ENCODE assay signal across 19 cellular contexts in genomic region chr1:40094481-40095110, GRCh38. TPM values are rescaled to one million over a fixed set of nuclear protein-coding genes. Genes with fewer than 3 reads are reported as not detected.
A peak's percentile ranks its signal among the peaks of the same experiment; 100 is the strongest.
DNase-seq lines count a peak whose midpoint lies in the region; ATAC-seq and TF ChIP-seq lines count a peak whose summit lies in the region.
"Had no signal": no experiment of that assay in that cellular context is flagged by ENCODE, and none has a peak within 500 bp of the region (broad histone marks: within the 10 kb centered on the region; RNA-seq: fewer than 3 reads in every experiment).

No MANE protein-coding gene starts in this region.

- peak overlapping the region in 4 of 11 experiments; percentile 33 to 68 (median 57); a peak in 7 of 22 replicates for H3K9ac ChIP-seq in BLaER1 treated with 17β-estradiol and CSF1 and Interleukin-3, amounts not matched to agents 10 nM and 100 nM
- H3K9ac ChIP-seq in neuronal stem cell (ENCODE audit: low read depth, low read length, poor library complexity): no peak overlapping the region

- H3K4me1 ChIP-seq in BLaER1 treated with 17β-estradiol and CSF1 and Interleukin-3, amounts not matched to agents 10 nM and 100 nM: peaks cover 34 to 56% (median 36%) of the 10 kb centered on the region in 10 experiments
- H3K4me1 ChIP-seq in muscle layer of duodenum (ENCODE audit: control insufficient read depth in 1 of 2, insufficient read depth in 2 of 2, low read length in 2 of 2) (peaks cover 0 to 11% of the 10 kb centered on the region in 2 donors), neuronal stem cell (ENCODE audit: control insufficient read depth in 2 of 2, insufficient read depth in 1 of 2, low read depth in 1 of 2, low read length in 2 of 2) (peaks cover 6 to 8% of the 10 kb centered on the region in 2 donors)
- H3K4me1 ChIP-seq: breast epithelium had no signal

- H4K91ac ChIP-seq in neuronal stem cell (ENCODE audit: low read depth, low read length, poor library complexity): no peak overlapping the region

- H3K27me3 Mint-ChIP-seq in T-helper 17 cell (no peaks in the 10 kb centered on the region), natural killer cell (ENCODE audit: low read depth in 2 of 2) (no peaks in the 10 kb centered on the region)
- H3K27me3 Mint-ChIP-seq: activated B cell treated with CpG ODN at 0.5 μM for 24 hours had no signal

- H2BK12ac ChIP-seq in neuronal stem cell (ENCODE audit: low read length): no peak overlapping the region

- H3K9me3 ChIP-seq in BLaER1 treated with 17β-estradiol and CSF1 and Interleukin-3, amounts not matched to agents 10 nM and 100 nM (replicated peaks in 1 of 11): peaks cover 0 to 4% (median 0%) of the 10 kb centered on the region in 11 experiments; a peak in 1 of 22 replicates
- no peaks in the 10 kb centered on the region for H3K9me3 ChIP-seq in T-helper 17 cell (ENCODE audit: control insufficient read depth, low read length, poor library complexity, severe bottlenecking)
- H3K9me3 ChIP-seq in muscle layer of duodenum (ENCODE audit: control insufficient read depth in 1 of 2, low read length in 2 of 2): no peaks in the 10 kb centered on the region
- H3K9me3 ChIP-seq in neuronal stem cell (replicated peaks in 1 of 2; ENCODE audit: control insufficient read depth in 2 of 2, insufficient read depth in 1 of 2, low read depth in 1 of 2, low read length in 2 of 2): no peaks in the 10 kb centered on the region
- H3K9me3 ChIP-seq: breast epithelium had no signal

- H3K4ac ChIP-seq in neuronal stem cell (ENCODE audit: low read length): no peak overlapping the region

- peaks cover 13% of the 10 kb centered on the region for H3K36me3 Mint-ChIP-seq in T-helper 17 cell (ENCODE audit: low read depth)
- no peaks in the 10 kb centered on the region for H3K36me3 Mint-ChIP-seq in natural killer cell

- H3K36me3 ChIP-seq in BLaER1 treated with 17β-estradiol and CSF1 and Interleukin-3, amounts not matched to agents 10 nM and 100 nM: peaks cover 27 to 46% (median 35%) of the 10 kb centered on the region in 11 experiments
- peaks cover 22 to 25% of the 10 kb centered on the region in 2 donors for H3K36me3 ChIP-seq in muscle layer of duodenum (ENCODE audit: control insufficient read depth in 1 of 2, insufficient read depth in 2 of 2, low read length in 2 of 2)
- H3K36me3 ChIP-seq in neuronal stem cell (replicated peaks in 1 of 2; ENCODE audit: control insufficient read depth in 2 of 2, insufficient read depth in 2 of 2, low read length in 2 of 2): peaks cover 9 to 48% of the 10 kb centered on the region in 2 donors
- H3K36me3 ChIP-seq: breast epithelium had no signal

- H3K4me1 Mint-ChIP-seq in T-helper 17 cell (peaks cover 30% of the 10 kb centered on the region), natural killer cell (peaks cover 19 to 25% of the 10 kb centered on the region in 2 donors)

- no peak overlapping the region for H2AK5ac ChIP-seq in neuronal stem cell (ENCODE audit: low read depth, low read length)

- no peak overlapping the region for H3K23ac ChIP-seq in neuronal stem cell (ENCODE audit: low read depth, low read length, poor library complexity)

- H3K4me3 Mint-ChIP-seq in T-helper 17 cell (no peak overlapping the region), natural killer cell (no peak overlapping the region)
- H3K4me3 Mint-ChIP-seq: activated B cell treated with CpG ODN at 0.5 μM for 24 hours; activated naive CD8-positive, alpha-beta T cell treated with anti-CD3 and anti-CD28 coated beads, Interleukin-2, amount 50 U/mL, for 24 hours had no signal

- no peak overlapping the region for H3K14ac ChIP-seq in neuronal stem cell (ENCODE audit: low read length)

- no peak for TF ChIP-seq CTCF in natural killer cell (IDR thresholded peaks at IDR 0.05)

- peak overlapping the region; percentile 28 to 99 (median 85); a peak in 21 of 22 replicates for H3K4me2 ChIP-seq in BLaER1 treated with 17β-estradiol and CSF1 and Interleukin-3, amounts not matched to agents 10 nM and 100 nM
- no peak overlapping the region for H3K4me2 ChIP-seq in neuronal stem cell (ENCODE audit: insufficient read depth, low read length, poor library complexity, severe bottlenecking)

- no peak overlapping the region for H4K8ac ChIP-seq in neuronal stem cell (ENCODE audit: low read depth, low read length)

- peak overlapping the region in 6 of 11 experiments; percentile 11 to 75 (median 56); a peak in 12 of 22 replicates for H3K27ac ChIP-seq in BLaER1 treated with 17β-estradiol and CSF1 and Interleukin-3, amounts not matched to agents 10 nM and 100 nM
- H3K27ac ChIP-seq in muscle layer of duodenum (ENCODE audit: low read length): peak overlapping the region; percentile 29
- H3K27ac ChIP-seq in neuronal stem cell (replicated peaks; ENCODE audit: low read length): no peak overlapping the region

- no peak overlapping the region for H3K18ac ChIP-seq in neuronal stem cell (ENCODE audit: low read length)

- no peak overlapping the region for H2BK5ac ChIP-seq in neuronal stem cell (ENCODE audit: low read length)

- H3K4me3 ChIP-seq in BLaER1 treated with 17β-estradiol and CSF1 and Interleukin-3, amounts not matched to agents 10 nM and 100 nM: peak overlapping the region in 4 of 10 experiments; percentile 28 to 70 (median 46); a peak in 7 of 20 replicates
- H3K4me3 ChIP-seq in muscle layer of duodenum (ENCODE audit: low read depth in 1 of 2, low read length in 2 of 2) (no peak overlapping the region), neuronal stem cell (ENCODE audit: low read length in 2 of 2) (no peak overlapping the region)
- H3K4me3 ChIP-seq: breast epithelium had no signal

- no peaks in the 10 kb centered on the region for H3K9me3 Mint-ChIP-seq in natural killer cell
- H3K9me3 Mint-ChIP-seq: activated B cell treated with CpG ODN at 0.5 μM for 24 hours; activated naive CD8-positive, alpha-beta T cell treated with anti-CD3 and anti-CD28 coated beads, Interleukin-2, amount 50 U/mL, for 24 hours; activated T-helper 1 cell treated with anti-CD3 and anti-CD28 coated beads, Interleukin-12 subunit alpha, Interleukin-12 subunit beta, Interleukin-2, Interleukin-4 antibody, amounts not matched to agents 30 ng/mL and 10 ng/mL and 1 ng/mL, durations not matched to agents 14 hours and 24 hours and 36 hours had no signal

- H3K79me1 ChIP-seq in neuronal stem cell (ENCODE audit: low read depth, low read length): no peaks in the 10 kb centered on the region

- H4K20me1 ChIP-seq in BLaER1 treated with 17β-estradiol and CSF1 and Interleukin-3, amounts not matched to agents 10 nM and 100 nM: peaks cover 0 to 9% (median 0%) of the 10 kb centered on the region in 11 experiments; a peak in 2 of 22 replicates

- intact Hi-C loops in natural killer cell (cut with micrococcal nuclease): no loop called here

- no peak overlapping the region for H2BK120ac ChIP-seq in neuronal stem cell (ENCODE audit: low read depth, low read length)

- no peak for ATAC-seq in T-helper 17 cell
- ATAC-seq in HG03280 (IDR thresholded peaks at IDR 0.05; ENCODE audit: unreplicated experiment): no peak
- no peak for ATAC-seq in natural killer cell
- ATAC-seq: activated naive CD8-positive, alpha-beta T cell treated with anti-CD3 and anti-CD28 coated beads, Interleukin-2, amount 50 U/mL, for 24 hours; HCT116; right cardiac atrium; Right ventricle myocardium inferior; stimulated activated naive CD8-positive, alpha-beta T cell treated with anti-CD3 and anti-CD28 coated beads, Interleukin-15, Interleukin-2, amounts not matched to agents 100 U/mL and 50 U/mL, for 24 hours had no signal

- no peak overlapping the region for H2AFZ ChIP-seq in neuronal stem cell (ENCODE audit: low read length)

- WGBS in neuronal stem cell (ENCODE audit: extremely low coverage in 2 of 2, insufficient read length in 2 of 2, insufficient replicate concordance in 1 of 2), 2 donors: no CpG with 5 or more reads among the region's 4 CpGs

- H3K27ac Mint-ChIP-seq in T-helper 17 cell: peak overlapping the region; percentile 97
- H3K27ac Mint-ChIP-seq in natural killer cell: peak overlapping the region in 1 of 2 donors; percentile 5
- H3K27ac Mint-ChIP-seq: activated B cell treated with CpG ODN at 0.5 μM for 24 hours; activated naive CD8-positive, alpha-beta T cell treated with anti-CD3 and anti-CD28 coated beads, Interleukin-2, amount 50 U/mL, for 24 hours; activated T-helper 1 cell treated with anti-CD3 and anti-CD28 coated beads, Interleukin-12 subunit alpha, Interleukin-12 subunit beta, Interleukin-2, Interleukin-4 antibody, amounts not matched to agents 30 ng/mL and 10 ng/mL and 1 ng/mL, durations not matched to agents 14 hours and 24 hours and 36 hours had no signal

- no peak overlapping the region for H2BK15ac ChIP-seq in neuronal stem cell (ENCODE audit: low read length)

- no peaks in the 10 kb centered on the region for H3K27me3 ChIP-seq in BLaER1 treated with 17β-estradiol and CSF1 and Interleukin-3, amounts not matched to agents 10 nM and 100 nM
- no peaks in the 10 kb centered on the region for H3K27me3 ChIP-seq in muscle layer of duodenum (ENCODE audit: low read depth, low read length)
- H3K27me3 ChIP-seq in neuronal stem cell (ENCODE audit: control insufficient read depth in 3 of 3, insufficient read depth in 3 of 3, low read depth in 1 of 3, low read length in 3 of 3): no peaks in the 10 kb centered on the region
- H3K27me3 ChIP-seq: breast epithelium had no signal

- DNase-seq in ELF-1 (ENCODE audit: low read depth, low spot score) (peak; percentile 51), T-helper 17 cell (no peak), neuronal stem cell (ENCODE audit: low spot score) (no peak), natural killer cell (no peak)
- DNase-seq: activated B cell treated with CpG ODN at 0.5 μM for 24 hours; activated naive CD8-positive, alpha-beta T cell treated with anti-CD3 and anti-CD28 coated beads, Interleukin-2, amount 50 U/mL, for 24 hours; NCI-H1694 treated with DMSO at 0.1 percent for 48 hours; NCI-H446 treated with DMSO at 0.1 percent for 48 hours; nucleus accumbens; right cardiac atrium; stimulated activated naive CD8-positive, alpha-beta T cell treated with anti-CD3 and anti-CD28 coated beads, Interleukin-15, Interleukin-2, amounts not matched to agents 100 U/mL and 50 U/mL, for 24 hours; T-helper 1 cell had no signal

RNA-seq across cellular contexts. Expression of gene PPT1, which starts 2.5 kb away (rescaled TPM):
- total RNA-seq in T-helper 17 cell (10 to 100 TPM; 39.7 to 41.3 TPM), natural killer cell (10 to 100 TPM; 24.9 to 34.5 (median 29.9) TPM)
- 111 TPM for polyA plus RNA-seq in neuronal stem cell (2013, experiment 1 of 2)
- 109 TPM for polyA plus RNA-seq in neuronal stem cell (2013, experiment 2 of 2)

RNA-seq across cellular contexts. Expression of gene CAP1, which starts 54.1 kb away (rescaled TPM):
- total RNA-seq in T-helper 17 cell (100 to 1,000 TPM; 244 to 273 TPM), natural killer cell (100 to 1,000 TPM; 482 to 541 (median 537) TPM)
- polyA plus RNA-seq in neuronal stem cell (2013, experiment 1 of 2): 116 TPM
- polyA plus RNA-seq in neuronal stem cell (2013, experiment 2 of 2): 119 TPM
